10 cellular contexts compared by ENCODE assay signal in genomic region chr16:30416624-30417298, GRCh38. TPM values are rescaled to one million over a fixed set of nuclear protein-coding genes. Genes with fewer than 3 reads are reported as not detected.
A peak's percentile ranks its signal among the peaks of the same experiment; 100 is the strongest.
DNase-seq lines count a peak whose midpoint lies in the region; ATAC-seq and TF ChIP-seq lines count a peak whose summit lies in the region.
"Had no signal": no experiment of that assay in that cellular context is flagged by ENCODE, and none has a peak within 500 bp of the region (broad histone marks: within the 10 kb centered on the region; RNA-seq: fewer than 3 reads in every experiment).

No MANE protein-coding gene starts in this region.

- H3K27me3 Mint-ChIP-seq in WTC11 (ENCODE audit: low read depth): no peaks in the 10 kb centered on the region
- H3K27me3 Mint-ChIP-seq in stimulated activated memory B cell treated with anti-CD40 and anti-IgM and Interleukin-4, amounts not matched to agents 10 μg/mL and 1 μg/mL and 100 μg/mL, for 72 hours: no peaks in the 10 kb centered on the region

- POLR2A ChIA-PET in WTC11 (lab: Charles Lee): interaction anchor here (1.2 kb wide), 1 partner anchor 217 kb away, joined by 3 read pairs; no protein-coding TSS in a partner anchor

- CTCF ChIA-PET in WTC11 (lab: Charles Lee): interaction anchor here (1.0 to 5.7 kb wide), 5 partner anchors 13 to 274 kb away, joined by 3 to 73 read pairs (median 5); partner anchors contain the start of genes DCTPP1 and PRR14

- no peak for TF ChIP-seq CTCF in WTC11 (IDR thresholded peaks at IDR 0.05)

- H3K4me3 Mint-ChIP-seq in WTC11: peak overlapping the region; percentile 55
- H3K4me3 Mint-ChIP-seq in stimulated activated memory B cell treated with anti-CD40 and anti-IgM and Interleukin-4, amounts not matched to agents 10 μg/mL and 1 μg/mL and 100 μg/mL, for 72 hours: peak overlapping the region; percentile 26

- H3K4me3 ChIP-seq in iPS-11a (ENCODE audit: low read depth, low read length): peak overlapping the region; percentile 45

- H3K4me1 Mint-ChIP-seq in WTC11: peaks cover 9% of the 10 kb centered on the region
- H3K4me1 Mint-ChIP-seq in stimulated activated memory B cell treated with anti-CD40 and anti-IgM and Interleukin-4, amounts not matched to agents 10 μg/mL and 1 μg/mL and 100 μg/mL, for 72 hours: peaks cover 29% of the 10 kb centered on the region

- peaks cover 34% of the 10 kb centered on the region for H3K36me3 Mint-ChIP-seq in WTC11
- peaks cover 32% of the 10 kb centered on the region for H3K36me3 Mint-ChIP-seq in stimulated activated memory B cell treated with anti-CD40 and anti-IgM and Interleukin-4, amounts not matched to agents 10 μg/mL and 1 μg/mL and 100 μg/mL, for 72 hours

- no peak for ATAC-seq in WTC11
- no peak for ATAC-seq in stimulated activated memory B cell treated with anti-CD40 and anti-IgM and Interleukin-4, amounts not matched to agents 10 μg/mL and 1 μg/mL and 100 μg/mL, for 72 hours

- H3K9me3 Mint-ChIP-seq in WTC11: no peaks in the 10 kb centered on the region
- no peaks in the 10 kb centered on the region for H3K9me3 Mint-ChIP-seq in stimulated activated memory B cell treated with anti-CD40 and anti-IgM and Interleukin-4, amounts not matched to agents 10 μg/mL and 1 μg/mL and 100 μg/mL, for 72 hours

- DNase-seq in DMS53 (lab: John Stamatoyannopoulos, UW): peak; percentile 44
- DNase-seq in DMS53 treated with DMSO at 0.1 percent for 48 hours (lab: John Stamatoyannopoulos, UW; ENCODE audit: unreplicated experiment): no peak
- no peak for DNase-seq in WTC11 (ENCODE audit: low spot score)
- no peak for DNase-seq in mesenteric fat pad (ENCODE audit: low spot score)
- no peak for DNase-seq in iPS-NIHi7 (ENCODE audit: extremely low spot score)
- DNase-seq in stimulated activated CD4-positive, alpha-beta T cell treated with anti-CD3 and anti-CD28 coated beads, Interleukin-4, amount 100 ng/mL, for 1 hour: no peak
- DNase-seq: 8988T, foreskin keratinocyte had no signal

- no peak overlapping the region; the same call in 1 of the 2 replicates for H3K27ac Mint-ChIP-seq in WTC11
- H3K27ac Mint-ChIP-seq in stimulated activated memory B cell treated with anti-CD40 and anti-IgM and Interleukin-4, amounts not matched to agents 10 μg/mL and 1 μg/mL and 100 μg/mL, for 72 hours: peak overlapping the region; percentile 10

TF ChIP-seq in WTC11, 78 proteins besides CTCF, POLR2A, EP300 and RAD21 (continues in another document):
- TF ChIP-seq TEAD4 (CRISPR knock-in tag; IDR thresholded peaks at IDR 0.05) (no peak), ZBTB21 (CRISPR knock-in tag; IDR thresholded peaks at IDR 0.05; ENCODE audit: borderline replicate concordance) (no peak), JUN (CRISPR knock-in tag; IDR thresholded peaks at IDR 0.05) (no peak), GTF2I (CRISPR knock-in tag; conservative IDR thresholded peaks at IDR 0.05) (no peak), PRDM15 (CRISPR knock-in tag; IDR thresholded peaks at IDR 0.05) (no peak), FOXJ3 (CRISPR knock-in tag; IDR thresholded peaks at IDR 0.05; ENCODE audit: borderline replicate concordance) (no peak), EMX1 (CRISPR knock-in tag; IDR thresholded peaks at IDR 0.05) (no peak), ATF6 (CRISPR knock-in tag; IDR thresholded peaks at IDR 0.05) (no peak), ZNF416 (CRISPR knock-in tag; IDR thresholded peaks at IDR 0.05) (no peak), KAT7 (CRISPR knock-in tag; IDR thresholded peaks at IDR 0.05; ENCODE audit: borderline replicate concordance) (no peak), CBFB (CRISPR knock-in tag; IDR thresholded peaks at IDR 0.05; ENCODE audit: low read depth) (no peak), TCF7 (CRISPR knock-in tag; IDR thresholded peaks at IDR 0.05; ENCODE audit: low read depth) (no peak)
- TF ChIP-seq, protein P1, sequence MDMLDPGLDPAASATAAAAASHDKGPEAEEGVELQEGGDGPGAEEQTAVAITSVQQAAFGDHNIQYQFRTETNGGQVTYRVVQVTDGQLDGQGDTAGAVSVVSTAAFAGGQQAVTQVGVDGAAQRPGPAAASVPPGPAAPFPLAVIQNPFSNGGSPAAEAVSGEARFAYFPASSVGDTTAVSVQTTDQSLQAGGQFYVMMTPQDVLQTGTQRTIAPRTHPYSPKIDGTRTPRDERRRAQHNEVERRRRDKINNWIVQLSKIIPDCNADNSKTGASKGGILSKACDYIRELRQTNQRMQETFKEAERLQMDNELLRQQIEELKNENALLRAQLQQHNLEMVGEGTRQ (CRISPR knock-in tag; IDR thresholded peaks at IDR 0.05): no peak
- TF ChIP-seq, protein P2, sequence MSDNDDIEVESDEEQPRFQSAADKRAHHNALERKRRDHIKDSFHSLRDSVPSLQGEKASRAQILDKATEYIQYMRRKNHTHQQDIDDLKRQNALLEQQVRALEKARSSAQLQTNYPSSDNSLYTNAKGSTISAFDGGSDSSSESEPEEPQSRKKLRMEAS (CRISPR knock-in tag; IDR thresholded peaks at IDR 0.05): no peak
- TF ChIP-seq, protein P3, sequence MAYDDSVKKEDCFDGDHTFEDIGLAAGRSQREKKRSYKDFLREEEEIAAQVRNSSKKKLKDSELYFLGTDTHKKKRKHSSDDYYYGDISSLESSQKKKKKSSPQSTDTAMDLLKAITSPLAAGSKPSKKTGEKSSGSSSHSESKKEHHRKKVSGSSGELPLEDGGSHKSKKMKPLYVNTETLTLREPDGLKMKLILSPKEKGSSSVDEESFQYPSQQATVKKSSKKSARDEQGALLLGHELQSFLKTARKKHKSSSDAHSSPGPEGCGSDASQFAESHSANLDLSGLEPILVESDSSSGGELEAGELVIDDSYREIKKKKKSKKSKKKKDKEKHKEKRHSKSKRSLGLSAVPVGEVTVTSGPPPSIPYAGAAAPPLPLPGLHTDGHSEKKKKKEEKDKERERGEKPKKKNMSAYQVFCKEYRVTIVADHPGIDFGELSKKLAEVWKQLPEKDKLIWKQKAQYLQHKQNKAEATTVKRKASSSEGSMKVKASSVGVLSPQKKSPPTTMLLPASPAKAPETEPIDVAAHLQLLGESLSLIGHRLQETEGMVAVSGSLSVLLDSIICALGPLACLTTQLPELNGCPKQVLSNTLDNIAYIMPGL (CRISPR knock-in tag; IDR thresholded peaks at IDR 0.05): no peak

RNA-seq across cellular contexts. Expression of gene ZNF771, which starts 9.4 kb away (rescaled TPM):
- total RNA-seq in WTC11 (2021): 10.0 to 12.5 TPM (median 11.3 TPM) in 3 replicates
- total RNA-seq in mesenteric fat pad: 6.3 TPM

RNA-seq across cellular contexts. Expression of gene DCTPP1, which starts 13.1 kb away (rescaled TPM):
- total RNA-seq in WTC11 (2021) (69.0 to 72.2 TPM (median 70.5 TPM) in 3 replicates), mesenteric fat pad (26.8 TPM)

RNA-seq across cellular contexts. Expression of gene ZNF48, which starts 21.5 kb away (rescaled TPM):
- total RNA-seq in WTC11 (2021): 31.3 to 39.3 TPM (median 32.1 TPM) in 3 replicates
- 5.3 TPM for total RNA-seq in mesenteric fat pad

RNA-seq across cellular contexts. Expression of gene SEPHS2, which starts 28.9 kb away (rescaled TPM):
- total RNA-seq in WTC11 (2021): 50.4 to 55.2 TPM (median 53.5 TPM) in 3 replicates
- total RNA-seq in mesenteric fat pad: 48.4 TPM

RNA-seq across cellular contexts. Expression of gene SEPTIN1, which starts 34.4 kb away (rescaled TPM):
- total RNA-seq in WTC11 (2021) (2.3 to 2.7 TPM (median 2.6 TPM) in 3 replicates), mesenteric fat pad (2.3 TPM)
- total RNA-seq: foreskin keratinocyte had no signal
